ENCODE assay signal across 9 cellular contexts in the genomic region with DNA sequence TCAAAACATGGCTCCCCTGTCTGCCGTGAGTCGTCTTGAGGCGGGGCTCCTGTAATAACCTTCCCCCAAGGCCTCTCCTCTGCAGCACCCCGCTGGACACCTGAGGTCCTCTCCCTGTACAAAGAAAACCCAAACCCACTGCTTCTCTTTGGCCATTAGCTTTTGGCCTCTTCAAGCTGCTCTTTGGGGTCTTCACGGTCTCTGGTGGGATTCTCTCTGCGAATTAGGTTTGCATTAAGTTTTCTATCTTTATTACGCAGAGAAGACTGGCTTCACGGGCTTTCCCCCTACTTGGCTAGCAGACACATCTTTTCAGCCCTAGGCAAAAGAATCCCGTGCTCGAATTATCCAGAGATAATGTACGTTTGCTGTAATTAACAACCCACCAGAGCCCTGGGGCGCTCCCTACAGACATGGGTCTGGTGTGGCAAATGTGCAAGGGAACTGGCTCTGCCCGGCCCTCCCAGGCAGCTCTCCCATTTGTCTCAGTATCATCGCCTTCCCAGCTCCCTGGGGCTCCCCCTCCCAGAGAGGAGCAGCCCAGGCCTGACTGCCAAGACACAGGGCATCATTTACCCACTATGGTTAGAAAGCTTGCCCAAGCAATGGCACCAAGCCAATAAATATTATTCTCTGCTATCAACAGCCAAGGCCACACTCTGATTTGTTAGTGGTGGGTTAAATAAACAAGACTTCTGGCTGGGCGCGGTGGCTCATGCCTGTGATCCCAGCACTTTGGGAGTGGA. TPM values are rescaled to one million over a fixed set of nuclear protein-coding genes. Genes with fewer than 3 reads are reported as not detected.
DNase-seq lines count a peak whose midpoint lies in the region; TF ChIP-seq lines count a peak whose summit lies in the region.
"Had no signal": no experiment of that assay in that cellular context is flagged by ENCODE, and none has a peak within 500 bp of the region (broad histone marks: within the 10 kb centered on the region; RNA-seq: fewer than 3 reads in every experiment).

No MANE protein-coding gene starts in this region.

- TF ChIP-seq CTCF in HFFc6 (IDR thresholded peaks at IDR 0.05) (no peak), RWPE1 (conservative IDR thresholded peaks at IDR 0.05; ENCODE audit: low read depth) (no peak)

- POLR2A ChIA-PET in RWPE1 (lab: Yijun Ruan, JAX; ENCODE audit: low non-redundant PET), result interaction anchor here (0.5 to 1.7 kb wide), 5 partner anchors 9 to 75 kb away, joined by 3 to 12 read pairs (median 4); partner anchors contain the start of gene KLHDC4
- POLR2A ChIA-PET in activated CD4-positive, alpha-beta memory T cell treated with anti-CD3 and anti-CD28 coated beads, Interleukin-2, amount 10 ng/mL, durations not matched to agents 7 days and 5 days (lab: Charles Lee), result interaction anchor here (1.4 to 2.3 kb wide), 2 partner anchors 10 to 16 kb away, joined by 4 to 5 read pairs; no protein-coding TSS in a partner anchor

- peak overlapping the region; percentile 100 for H3K27ac ChIP-seq in RWPE1
- H3K27ac ChIP-seq: KMS-11 had no signal

- no peaks in the 10 kb centered on the region; the same call in 1 of the 2 replicates for H3K27me3 Mint-ChIP-seq in HFFc6 (ENCODE audit: insufficient read depth)
- peaks cover 2% of the 10 kb centered on the region for H3K27me3 Mint-ChIP-seq in activated CD4-positive, alpha-beta memory T cell treated with anti-CD3 and anti-CD28 coated beads, Interleukin-2, amount 10 ng/mL, durations not matched to agents 7 days and 5 days

- H3K36me3 Mint-ChIP-seq in HFFc6 (ENCODE audit: low read depth), result no peaks in the 10 kb centered on the region
- H3K36me3 Mint-ChIP-seq in activated CD4-positive, alpha-beta memory T cell treated with anti-CD3 and anti-CD28 coated beads, Interleukin-2, amount 10 ng/mL, durations not matched to agents 7 days and 5 days (ENCODE audit: low read depth), result no peaks in the 10 kb centered on the region

- H3K4me1 Mint-ChIP-seq in HFFc6 (ENCODE audit: low read depth), result peaks cover 52% of the 10 kb centered on the region
- peaks cover 2% of the 10 kb centered on the region for H3K4me1 Mint-ChIP-seq in activated CD4-positive, alpha-beta memory T cell treated with anti-CD3 and anti-CD28 coated beads, Interleukin-2, amount 10 ng/mL, durations not matched to agents 7 days and 5 days
- H3K4me1 Mint-ChIP-seq: nephron had no signal

- CTCF ChIA-PET in RWPE1 (lab: Yijun Ruan, JAX), result interaction anchor here (0.6 to 3.3 kb wide), 8 partner anchors 11 to 316 kb away, joined by 3 to 21 read pairs (median 4); no protein-coding TSS in a partner anchor
- CTCF ChIA-PET in activated CD4-positive, alpha-beta memory T cell treated with anti-CD3 and anti-CD28 coated beads, Interleukin-2, amount 10 ng/mL, durations not matched to agents 7 days and 5 days (lab: Charles Lee), result interaction anchor here (1.1 to 2.5 kb wide), 2 partner anchors 10 to 12 kb away, joined by 3 to 13 read pairs; no protein-coding TSS in a partner anchor

- DNase-seq in HFFc6 (no peak), RWPE1 (ENCODE audit: low spot score) (peak; percentile 85), glomerular visceral epithelial cell (ENCODE audit: extremely low spot score) (peak; percentile 20), stromal cell of bone marrow (ENCODE audit: low read depth) (peak; percentile 33), SKM-1 (lab: John Stamatoyannopoulos, UW; ENCODE audit: unreplicated experiment) (no peak), NCI-H510A treated with DMSO at 0.1 percent for 48 hours (lab: John Stamatoyannopoulos, UW) (no peak)
- no peak for DNase-seq in activated CD4-positive, alpha-beta memory T cell treated with anti-CD3 and anti-CD28 coated beads, Interleukin-2, amount 10 ng/mL, durations not matched to agents 7 days and 5 days

- no peaks in the 10 kb centered on the region for H3K9me3 Mint-ChIP-seq in HFFc6
- no peaks in the 10 kb centered on the region for H3K9me3 Mint-ChIP-seq in activated CD4-positive, alpha-beta memory T cell treated with anti-CD3 and anti-CD28 coated beads, Interleukin-2, amount 10 ng/mL, durations not matched to agents 7 days and 5 days

- H3K27ac Mint-ChIP-seq in HFFc6, result peak overlapping the region; percentile 92
- H3K27ac Mint-ChIP-seq in activated CD4-positive, alpha-beta memory T cell treated with anti-CD3 and anti-CD28 coated beads, Interleukin-2, amount 10 ng/mL, durations not matched to agents 7 days and 5 days, result no peak overlapping the region

- peak overlapping the region; percentile 34 for H3K4me3 Mint-ChIP-seq in HFFc6
- no peak overlapping the region for H3K4me3 Mint-ChIP-seq in activated CD4-positive, alpha-beta memory T cell treated with anti-CD3 and anti-CD28 coated beads, Interleukin-2, amount 10 ng/mL, durations not matched to agents 7 days and 5 days
- H3K4me3 Mint-ChIP-seq: nephron had no signal

RNA-seq across cellular contexts. Expression of gene KLHDC4, which starts 24.7 kb away (rescaled TPM):
- 10 to 100 TPM; 18.4 to 23.7 (median 21.7) TPM for total RNA-seq in HFFc6 (2021; fragmentation: NEBNext Ultra II Directional; extraction: Animal tissue kit (Norgen Biotek cat#: 25700))
- 10 to 100 TPM; 82.1 to 84.9 TPM for total RNA-seq in activated CD4-positive, alpha-beta memory T cell treated with anti-CD3 and anti-CD28 coated beads, Interleukin-2, amount 10 ng/mL, durations not matched to agents 7 days and 5 days

Comparison
In these comparisons a context has a peak if more than half of its experiments do, and no peak if none do; other contexts are left out.
1. DNase-seq: peak in RWPE1 (single experiment), glomerular visceral epithelial cell (single experiment) and stromal cell of bone marrow (single experiment); none in HFFc6 (single experiment), SKM-1 (single experiment), activated CD4-positive, alpha-beta memory T cell treated with anti-CD3 and anti-CD28 coated beads, Interleukin-2, amount 10 ng/mL, durations not matched to agents 7 days and 5 days (single experiment) and NCI-H510A treated with DMSO at 0.1 percent for 48 hours (single experiment).